Comparison of ENCODE assay signal across 1 cellular context in the genomic region with DNA sequence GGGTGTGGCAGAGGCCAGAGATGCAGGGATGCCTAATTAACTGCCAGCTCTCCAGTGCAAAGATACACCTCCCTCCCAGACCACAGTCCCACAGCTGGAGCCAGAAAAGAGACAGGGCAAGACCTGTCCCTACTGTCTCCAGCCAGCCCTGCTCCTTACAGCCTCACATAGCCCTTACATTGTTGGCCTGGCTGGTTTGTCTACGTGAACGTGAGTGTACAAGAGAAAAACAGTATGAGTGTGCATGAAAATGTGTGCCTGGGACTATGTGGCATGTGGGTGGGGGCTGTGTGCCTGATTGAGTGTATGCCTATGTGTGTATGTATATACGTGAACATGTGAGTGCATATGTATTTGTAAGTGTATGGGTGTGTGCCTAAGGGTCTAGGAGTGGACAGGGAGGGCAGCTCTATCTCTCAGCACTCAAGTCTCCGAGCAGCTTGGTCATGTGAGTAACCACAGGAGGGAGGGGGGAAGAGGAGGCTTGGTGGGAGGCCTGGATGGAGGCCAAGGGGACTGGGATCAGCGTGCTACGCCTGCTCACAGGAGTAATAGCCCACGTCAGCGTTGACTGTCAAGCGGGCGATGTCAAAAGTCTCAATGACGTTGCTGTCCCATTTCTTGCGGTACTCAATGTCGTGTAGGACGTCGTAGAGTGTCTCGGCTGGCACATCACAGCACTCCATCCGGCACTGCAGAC.
A peak's percentile ranks its signal among the peaks of the same experiment; 100 is the strongest.
TF ChIP-seq lines count a peak whose summit lies in the region.

No MANE protein-coding gene starts in this region.

TF ChIP-seq in IMR-90, 13 proteins besides CTCF, POLR2A, EP300 and RAD21:
- TF ChIP-seq USF2 (IDR thresholded peaks at IDR 0.05; ENCODE audit: low read depth, low read length) (peak; percentile 80), CEBPB (IDR thresholded peaks at IDR 0.05; ENCODE audit: low read depth, low read length) (peak; percentile 60; the same call in 1 of the 2 replicates), MAFK (IDR thresholded peaks at IDR 0.05; ENCODE audit: low read depth, low read length) (no peak), NFE2L2 (IDR thresholded peaks at IDR 0.05; ENCODE audit: low read depth, low read length) (0 out of 2 replicates have a peak, but pooled peaks have one; percentile 4), SMC3 (IDR thresholded peaks at IDR 0.05; ENCODE audit: low read depth, low read length) (no peak), MXI1 (IDR thresholded peaks at IDR 0.05; ENCODE audit: borderline replicate concordance, low read depth, low read length) (no peak), RCOR1 (IDR thresholded peaks at IDR 0.05; ENCODE audit: insufficient replicate concordance, low read length) (peak; percentile 58), ELK1 (IDR thresholded peaks at IDR 0.05; ENCODE audit: borderline replicate concordance, low read depth, low read length) (no peak), RFX5 (IDR thresholded peaks at IDR 0.05; ENCODE audit: low read depth, low read length) (no peak), FOS (IDR thresholded peaks at IDR 0.05; ENCODE audit: low read depth, low read length) (peak; percentile 57), BHLHE40 (IDR thresholded peaks at IDR 0.05; ENCODE audit: low read depth, low read length) (peak; percentile 80), MAZ (IDR thresholded peaks at IDR 0.05; ENCODE audit: borderline replicate concordance, low read depth, low read length) (peak; percentile 98), CHD1 (IDR thresholded peaks at IDR 0.05; ENCODE audit: low read depth, low read length) (no peak)
